Comparison of ENCODE assay signal across 16 cellular contexts in genomic region chr1:20729155-20729931, GRCh38. TPM values are rescaled to one million over a fixed set of nuclear protein-coding genes. Genes with fewer than 3 reads are reported as not detected.
DNase-seq lines count a peak whose midpoint lies in the region; TF ChIP-seq lines count a peak whose summit lies in the region.
"Had no signal": no experiment of that assay in that cellular context is flagged by ENCODE, and none has a peak within 500 bp of the region (broad histone marks: within the 10 kb centered on the region; RNA-seq: fewer than 3 reads in every experiment).

No MANE protein-coding gene starts in this region.

- TF ChIP-seq CTCF in RWPE1 (conservative IDR thresholded peaks at IDR 0.05; ENCODE audit: low read depth) = no peak
- TF ChIP-seq CTCF in type B pancreatic cell (conservative IDR thresholded peaks at IDR 0.05) = no peak
- TF ChIP-seq CTCF in GM13976 (IDR thresholded peaks at IDR 0.05; ENCODE audit: borderline replicate concordance, control extremely low read depth, extremely low read depth, insufficient read depth, missing control alignments) = no peak
- TF ChIP-seq CTCF in suprapubic skin (IDR thresholded peaks at IDR 0.05) = no peak

- no peaks in the 10 kb centered on the region for H3K9me3 Mint-ChIP-seq in type B pancreatic cell
- H3K9me3 Mint-ChIP-seq: activated T-helper 17 cell treated with anti-CD3 and anti-CD28 coated beads, Interleukin-2, amount 50 U/mL, for 72 hours had no signal

- WGBS in suprapubic skin = 59% methylated on average over 9 of the region's 14 CpGs

- peak overlapping the region; percentile 77 for H3K4me3 Mint-ChIP-seq in type B pancreatic cell
- H3K4me3 Mint-ChIP-seq: activated T-helper 17 cell treated with anti-CD3 and anti-CD28 coated beads, Interleukin-2, amount 50 U/mL, for 72 hours had no signal

- no peak for TF ChIP-seq EP300 in suprapubic skin (IDR thresholded peaks at IDR 0.05)

- H3K27ac Mint-ChIP-seq in type B pancreatic cell = peak overlapping the region; percentile 62
- H3K27ac Mint-ChIP-seq: activated T-helper 17 cell treated with anti-CD3 and anti-CD28 coated beads, Interleukin-2, amount 50 U/mL, for 72 hours had no signal

- TF ChIP-seq POLR2A in erythroblast (IDR thresholded peaks at IDR 0.05; ENCODE audit: low read length) = no peak
- no peak for TF ChIP-seq POLR2A in suprapubic skin (IDR thresholded peaks at IDR 0.05)

- no peaks in the 10 kb centered on the region for H3K36me3 ChIP-seq in suprapubic skin
- H3K36me3 ChIP-seq: ascending aorta had no signal

- CTCF ChIA-PET in RWPE1 (lab: Yijun Ruan, JAX) = no interaction called here

- peaks cover 8% of the 10 kb centered on the region for H3K4me1 Mint-ChIP-seq in type B pancreatic cell (ENCODE audit: unreplicated experiment)

- H3K27me3 ChIP-seq in suprapubic skin = peaks cover 37% of the 10 kb centered on the region

- no peaks in the 10 kb centered on the region for H3K36me3 Mint-ChIP-seq in type B pancreatic cell

- peaks cover 34% of the 10 kb centered on the region for H3K4me1 ChIP-seq in suprapubic skin

- H3K9me3 ChIP-seq in iPS-18c (ENCODE audit: control insufficient read depth, insufficient read depth, low read length) = no peaks in the 10 kb centered on the region
- no peaks in the 10 kb centered on the region for H3K9me3 ChIP-seq in suprapubic skin
- H3K9me3 ChIP-seq: ascending aorta, psoas muscle had no signal

- H3K4me3 ChIP-seq in iPS-18c (ENCODE audit: insufficient read depth, low read depth, low read length) = peak overlapping the region; percentile 26; the same call in 1 of the 2 replicates
- no peak overlapping the region for H3K4me3 ChIP-seq in suprapubic skin
- H3K4me3 ChIP-seq: ascending aorta, psoas muscle had no signal

- H3K27ac ChIP-seq in RWPE1 = peak overlapping the region; percentile 98
- H3K27ac ChIP-seq in suprapubic skin = no peak overlapping the region
- H3K27ac ChIP-seq: ascending aorta, psoas muscle had no signal

- POLR2A ChIA-PET in RWPE1 (lab: Yijun Ruan, JAX; ENCODE audit: low non-redundant PET) = no interaction called here

- in situ Hi-C loops in GM13976 (cut with MboI; ENCODE audit: low sequenced_read_pairs, unreplicated experiment) = no loop called here

- peak; percentile 55 for DNase-seq in activated effector memory CD4-positive, alpha-beta T cell treated with anti-CD3 and anti-CD28 coated beads, Interleukin-2, amount 50 U/mL, for 16 hours
- no peak for DNase-seq in activated effector memory CD4-positive, alpha-beta T cell treated with Interleukin-2 at 50 U/mL for 16 hours
- DNase-seq in RWPE1 (ENCODE audit: low spot score) (no peak), type B pancreatic cell (ENCODE audit: extremely low spot score, unreplicated experiment) (peak; percentile 66), erythroblast (lab: John Stamatoyannopoulos, UW) (no peak), GM13976 (ENCODE audit: low spot score) (no peak), suprapubic skin (ENCODE audit: low spot score in 2 of 2) (no peak)
- DNase-seq: activated CD4-positive, CD25-positive, alpha-beta regulatory T cell treated with anti-CD3 and anti-CD28 coated beads, Interleukin-2, amount 50 U/mL, for 72 hours; DMS153; effector memory CD4-positive, alpha-beta T cell; psoas muscle; stimulated activated CD4-positive, alpha-beta T cell treated with anti-CD3 and anti-CD28 coated beads, Interleukin-15, amount 100 ng/mL, for 24 hours; SW 1271 had no signal

- H3K27me3 Mint-ChIP-seq in type B pancreatic cell = peaks cover 53% of the 10 kb centered on the region

RNA-seq across cellular contexts. Expression of gene SH2D5, which starts 3.2 kb away (rescaled TPM):
- total RNA-seq in type B pancreatic cell (ENCODE audit: low replicate concordance) (1.2 and 1.4 TPM in 2 replicates), suprapubic skin (1 to 10 TPM in 1 of 4 donors, under 1 TPM in 1, not detected in 2; 0.23 to 1.2 TPM)
- total RNA-seq: ascending aorta had no signal

RNA-seq across cellular contexts. Expression of gene KIF17, which starts 11.5 kb away (rescaled TPM):
- total RNA-seq in type B pancreatic cell (ENCODE audit: low replicate concordance) (0.69 and 2.1 TPM in 2 replicates), suprapubic skin (1 to 10 TPM in 3 of 4 donors, under 1 TPM in 1; 0.76 to 5.6 (median 2.1) TPM)

RNA-seq across cellular contexts. Expression of gene HP1BP3, which starts 57.8 kb away (rescaled TPM):
- 217 and 326 TPM in 2 replicates for total RNA-seq in type B pancreatic cell (ENCODE audit: low replicate concordance)
- 100 to 1,000 TPM; 153 to 294 (median 168) TPM for total RNA-seq in suprapubic skin

Comparison
In these comparisons a context has a peak if more than half of its experiments do, and no peak if none do; other contexts are left out.
1. DNase-seq: peak in activated effector memory CD4-positive, alpha-beta T cell treated with anti-CD3 and anti-CD28 coated beads, Interleukin-2, amount 50 U/mL, for 16 hours (single experiment) and type B pancreatic cell (single experiment); none in activated effector memory CD4-positive, alpha-beta T cell treated with Interleukin-2 at 50 U/mL for 16 hours (single experiment), RWPE1 (single experiment), erythroblast (0 of 2), GM13976 (single experiment) and suprapubic skin (0 of 2).